In the genomic region with DNA sequence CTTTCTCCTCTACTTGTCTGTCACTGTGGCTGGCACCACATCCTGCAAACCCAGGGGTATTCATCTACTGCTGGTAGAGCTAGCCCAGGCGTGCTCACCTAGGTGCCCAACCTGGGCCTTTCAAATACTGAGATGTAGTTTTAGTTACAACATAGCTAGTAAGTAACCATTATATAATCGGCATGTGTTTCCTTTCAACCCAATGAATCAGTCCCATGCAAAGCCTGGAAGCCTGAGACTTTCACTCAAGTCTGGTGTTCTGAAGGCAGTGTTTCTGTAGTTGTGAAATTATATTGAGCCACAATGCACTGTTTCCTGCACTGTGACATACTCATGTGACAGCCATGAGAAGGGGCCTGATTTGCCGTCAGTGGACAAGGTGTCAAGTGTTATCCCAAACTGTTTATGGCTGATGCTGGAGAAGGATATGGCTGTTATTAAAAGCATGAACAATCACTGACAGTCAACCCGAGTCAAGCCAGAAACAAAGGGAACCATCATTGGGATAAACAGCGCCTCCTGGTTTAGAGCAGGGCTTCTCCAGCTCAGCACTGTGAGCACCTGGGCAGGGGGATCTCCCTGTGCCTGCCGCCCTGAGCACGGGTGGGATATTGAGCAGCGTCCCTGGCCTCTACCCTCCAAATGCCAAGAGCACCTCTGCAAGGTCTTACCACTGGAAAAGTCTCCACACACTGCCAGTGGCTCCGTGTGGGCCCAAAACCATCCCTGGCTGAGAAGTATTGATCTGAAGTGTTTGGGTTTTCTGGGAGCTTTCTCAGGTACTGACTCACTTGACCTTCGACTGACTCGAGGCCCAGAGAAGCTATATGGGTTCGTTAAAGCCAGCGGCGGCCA, we compare ENCODE assay signal across 8 cellular contexts. TPM values are rescaled to one million over a fixed set of nuclear protein-coding genes. Genes with fewer than 3 reads are reported as not detected.
DNase-seq lines count a peak whose midpoint lies in the region; ATAC-seq and TF ChIP-seq lines count a peak whose summit lies in the region.

No MANE protein-coding gene starts in this region.

- H3K27me3 ChIP-seq in CD8-positive, alpha-beta memory T cell (ENCODE audit: insufficient read depth, low read length, poor library complexity, severe bottlenecking) = no peaks in the 10 kb centered on the region
- H3K27me3 ChIP-seq in prostate gland (replicated peaks; ENCODE audit: insufficient read depth) = no peaks in the 10 kb centered on the region

- peak overlapping the region; percentile 89 to 98 (median 92) for H3K4me3 Mint-ChIP-seq in CD8-positive, alpha-beta memory T cell

- DNase-seq in CD8-positive, alpha-beta memory T cell = peak; percentile 36 to 74 (median 53)
- DNase-seq in fibroblast of the aortic adventitia (ENCODE audit: low read depth) = peak; percentile 48
- DNase-seq in prostate gland (ENCODE audit: low spot score) = no peak
- DNase-seq in SKM-1 (lab: John Stamatoyannopoulos, UW; ENCODE audit: unreplicated experiment) = no peak
- DNase-seq in ureter (ENCODE audit: low spot score) = no peak

- TF ChIP-seq POLR2A in prostate gland (IDR thresholded peaks at IDR 0.05) = no peak

- POLR2A ChIA-PET in CD8-positive, alpha-beta memory T cell (lab: Charles Lee) = interaction anchor here (2.4 to 3.0 kb wide), 2 partner anchors 19 to 75 kb away, joined by 21 read pairs; a partner anchor contains a TSS
- POLR2A ChIA-PET in HEK293 (lab: Yijun Ruan, JAX) = interaction anchor here (1.2 to 1.5 kb wide), 2 partner anchors 41 to 245 kb away, joined by 4 read pairs; a partner anchor contains a TSS

- peak overlapping the region; percentile 72 for H3K27ac ChIP-seq in CD8-positive, alpha-beta memory T cell (ENCODE audit: low read depth, low read length)
- peak overlapping the region; percentile 84; the same call in 1 of the 2 replicates for H3K27ac ChIP-seq in HEK293 (ENCODE audit: extremely low read depth, low read depth, low read length)
- peak overlapping the region; percentile 91 to 98 for H3K27ac ChIP-seq in prostate gland

- no peaks in the 10 kb centered on the region for H3K9me3 ChIP-seq in CD8-positive, alpha-beta memory T cell (ENCODE audit: low read length)
- H3K9me3 ChIP-seq in HEK293 (ENCODE audit: control insufficient read depth, insufficient read depth, low read depth, low read length) (no peaks in the 10 kb centered on the region), prostate gland (no peaks in the 10 kb centered on the region)

- H3K27me3 Mint-ChIP-seq in CD8-positive, alpha-beta memory T cell = peaks cover 0 to 2% of the 10 kb centered on the region in 2 donors

- CTCF ChIA-PET in CD8-positive, alpha-beta memory T cell (lab: Charles Lee) = interaction anchor here (0.7 to 1.6 kb wide), 4 partner anchors 18 to 130 kb away, joined by 3 to 6 read pairs (median 4); a partner anchor contains a TSS
- CTCF ChIA-PET in HEK293 (lab: Yijun Ruan, JAX) = interaction anchor here (0.6 to 1.9 kb wide), 8 partner anchors 8 to 131 kb away, joined by 3 to 15 read pairs (median 4); no protein-coding TSS in a partner anchor

- peaks cover 29% of the 10 kb centered on the region for H3K4me1 ChIP-seq in CD8-positive, alpha-beta memory T cell (ENCODE audit: insufficient read depth, low read length)
- no peaks in the 10 kb centered on the region for H3K4me1 ChIP-seq in HEK293 (ENCODE audit: control insufficient read depth, insufficient read depth, low read length)
- H3K4me1 ChIP-seq in prostate gland (replicated peaks) = peaks cover 11% of the 10 kb centered on the region

- H3K36me3 ChIP-seq in CD8-positive, alpha-beta memory T cell (ENCODE audit: insufficient read depth, low read length) = peaks cover 40% of the 10 kb centered on the region
- H3K36me3 ChIP-seq in HEK293 (ENCODE audit: control insufficient read depth in 2 of 2, insufficient read depth in 1 of 2, low read length in 2 of 2) = peaks cover 4 to 65% of the 10 kb centered on the region in 2 experiments; a peak in 2 of 3 replicates
- H3K36me3 ChIP-seq in prostate gland = peaks cover 19 to 23% of the 10 kb centered on the region in 2 donors

- peak overlapping the region; percentile 17 for H3K4me3 ChIP-seq in CD8-positive, alpha-beta memory T cell (ENCODE audit: low read length)
- H3K4me3 ChIP-seq in HEK293 (ENCODE audit: low read depth, low read length) (peak overlapping the region; percentile 89), WI38 (ENCODE audit: low read depth, low read length) (peak overlapping the region; percentile 80), fibroblast of the aortic adventitia (ENCODE audit: low read depth, low read length) (peak overlapping the region; percentile 68), prostate gland (peak overlapping the region; percentile 81 to 92)

- intact Hi-C loops in prostate gland (cut with DNase I) = loop anchor here (2.0 to 10.0 kb wide), 4 partner anchors 19 to 243 kb away; a partner anchor contains a TSS

- H3K9me3 Mint-ChIP-seq in CD8-positive, alpha-beta memory T cell = no peaks in the 10 kb centered on the region

- no peak for ATAC-seq in GM18858 (IDR thresholded peaks at IDR 0.05; ENCODE audit: unreplicated experiment)

- H3K27ac Mint-ChIP-seq in CD8-positive, alpha-beta memory T cell = peak overlapping the region; percentile 91 to 99 (median 96)

- WGBS in prostate gland = 20% methylated on average over 14 of the region's 14 CpGs

- peaks cover 47 to 65% (median 58%) of the 10 kb centered on the region in 3 donors for H3K4me1 Mint-ChIP-seq in CD8-positive, alpha-beta memory T cell

- peaks cover 7 to 62% (median 11%) of the 10 kb centered on the region in 3 donors for H3K36me3 Mint-ChIP-seq in CD8-positive, alpha-beta memory T cell

- TF ChIP-seq CTCF in HEK293 (tag by site-specific recombination; IDR thresholded peaks at IDR 0.05) = peak; percentile 56
- peak; percentile 39 for TF ChIP-seq CTCF in WI38 (IDR thresholded peaks at IDR 0.05; ENCODE audit: low read depth, low read length)
- peak; percentile 51 for TF ChIP-seq CTCF in fibroblast of the aortic adventitia (IDR thresholded peaks at IDR 0.05; ENCODE audit: insufficient read depth, low read length)
- TF ChIP-seq CTCF in prostate gland (IDR thresholded peaks at IDR 0.05) = peak in 2 of 4 experiments; percentile 29 to 32

TF ChIP-seq in HEK293, 187 proteins besides CTCF, POLR2A, EP300 and RAD21 (continues in another document):
- TF ChIP-seq ZNF623 (tag by site-specific recombination; IDR thresholded peaks at IDR 0.05) (no peak), KLF8 (tag by site-specific recombination; IDR thresholded peaks at IDR 0.05) (no peak), ZIC2 (tag by site-specific recombination; IDR thresholded peaks at IDR 0.05) (no peak), ZNF600 (tag by site-specific recombination; IDR thresholded peaks at IDR 0.05) (no peak), ZFHX2 (tag by site-specific recombination; conservative IDR thresholded peaks at IDR 0.05) (no peak), KLF7 (tag by site-specific recombination; IDR thresholded peaks at IDR 0.05; ENCODE audit: borderline replicate concordance) (no peak), ZNF561 (tag by site-specific recombination; IDR thresholded peaks at IDR 0.05; ENCODE audit: borderline replicate concordance) (0 out of 2 replicates have a peak, but pooled peaks have one; percentile 45), ZNF155 (tag by site-specific recombination; IDR thresholded peaks at IDR 0.05) (no peak), ZNF76 (tag by site-specific recombination; IDR thresholded peaks at IDR 0.05; ENCODE audit: borderline replicate concordance, low read depth) (no peak), ZEB2 (tag by site-specific recombination; IDR thresholded peaks at IDR 0.05) (0 out of 2 replicates have a peak, but pooled peaks have one; percentile 10), HOXA7 (CRISPR knock-in tag; IDR thresholded peaks at IDR 0.05; ENCODE audit: borderline replicate concordance) (no peak)
- TF ChIP-seq, protein P1, sequence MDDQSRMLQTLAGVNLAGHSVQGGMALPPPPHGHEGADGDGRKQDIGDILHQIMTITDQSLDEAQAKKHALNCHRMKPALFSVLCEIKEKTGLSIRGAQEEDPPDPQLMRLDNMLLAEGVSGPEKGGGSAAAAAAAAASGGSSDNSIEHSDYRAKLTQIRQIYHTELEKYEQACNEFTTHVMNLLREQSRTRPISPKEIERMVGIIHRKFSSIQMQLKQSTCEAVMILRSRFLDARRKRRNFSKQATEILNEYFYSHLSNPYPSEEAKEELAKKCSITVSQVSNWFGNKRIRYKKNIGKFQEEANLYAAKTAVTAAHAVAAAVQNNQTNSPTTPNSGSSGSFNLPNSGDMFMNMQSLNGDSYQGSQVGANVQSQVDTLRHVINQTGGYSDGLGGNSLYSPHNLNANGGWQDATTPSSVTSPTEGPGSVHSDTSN (CRISPR knock-in tag; IDR thresholded peaks at IDR 0.05) = no peak

RNA-seq across cellular contexts. Expression of a gene that starts 1.6 kb away (rescaled TPM):
- 100 to 1,000 TPM; 447 to 464 TPM for total RNA-seq in CD8-positive, alpha-beta memory T cell
- 459 TPM for polyA plus RNA-seq in CD8-positive, alpha-beta memory T cell
- total RNA-seq in fibroblast of the aortic adventitia (ENCODE audit: low replicate concordance) (237 and 282 TPM in 2 replicates), prostate gland (100 to 1,000 TPM; 176 to 250 TPM), ureter (181 TPM)

RNA-seq across cellular contexts. Expression of a gene that starts 1.9 kb away (rescaled TPM):
- total RNA-seq in CD8-positive, alpha-beta memory T cell = 10 to 100 TPM; 16.9 to 18.5 TPM
- polyA plus RNA-seq in CD8-positive, alpha-beta memory T cell = 0.86 TPM
- total RNA-seq in fibroblast of the aortic adventitia (ENCODE audit: low replicate concordance) (5.7 and 8.9 TPM in 2 replicates), prostate gland (10 to 100 TPM; 17.9 to 32.7 TPM), ureter (15.6 TPM)

RNA-seq across cellular contexts. Expression of a gene that starts 19.3 kb away (rescaled TPM):
- 10 to 100 TPM; 35.8 to 36.4 TPM for total RNA-seq in CD8-positive, alpha-beta memory T cell
- 1.1 TPM for polyA plus RNA-seq in CD8-positive, alpha-beta memory T cell
- total RNA-seq in fibroblast of the aortic adventitia (ENCODE audit: low replicate concordance) = 27.7 and 31.0 TPM in 2 replicates
- total RNA-seq in prostate gland = 10 to 100 TPM; 39.7 to 87.1 TPM
- 39.0 TPM for total RNA-seq in ureter

RNA-seq across cellular contexts. Expression of a gene that starts 41.2 kb away (rescaled TPM):
- total RNA-seq in CD8-positive, alpha-beta memory T cell = 10 to 100 TPM; 44.6 to 45.9 TPM
- 19.0 TPM for polyA plus RNA-seq in CD8-positive, alpha-beta memory T cell
- total RNA-seq in fibroblast of the aortic adventitia (ENCODE audit: low replicate concordance) (15.3 and 18.7 TPM in 2 replicates), prostate gland (10 to 100 TPM; 40.0 to 53.0 TPM), ureter (35.5 TPM)

Comparison
In these comparisons a context has a peak if more than half of its experiments do, and no peak if none do; other contexts are left out.
1. DNase-seq: peak in CD8-positive, alpha-beta memory T cell (5 of 5) and fibroblast of the aortic adventitia (single experiment); none in prostate gland (single experiment), SKM-1 (single experiment) and ureter (single experiment).
2. H3K4me3 ChIP-seq: peak in every context shown above with its lines; median percentile 89 in HEK293; 86 in prostate gland; 80 in WI38; 68 in fibroblast of the aortic adventitia; 17 in CD8-positive, alpha-beta memory T cell.
3. Peak in every context shown above with its lines, with median percentiles within 50 percentile points of each other: H3K27ac ChIP-seq.